Comparison of ENCODE assay signal across 8 cellular contexts in genomic region chr4:337143-337931, GRCh38.
DNase-seq lines count a peak whose midpoint lies in the region; ATAC-seq and TF ChIP-seq lines count a peak whose summit lies in the region.

Gene ZNF141, plus strand, starts transcription at chr4:337814. Its CDS starts 170 bp downstream, at chr4:337984.

- peak within 1 kb of the TSS; percentile 88 to 99 for H3K27ac ChIP-seq in coronary artery
- H3K27ac ChIP-seq in layer of hippocampus (ENCODE audit: low read depth, low read length) = peak within 1 kb of the TSS; percentile 95

- POLR2A ChIA-PET in AG04449 (lab: Yijun Ruan, JAX) = interaction anchor here (1.7 kb wide), 1 partner anchor 137 kb away, joined by 3 read pairs; no protein-coding TSS in a partner anchor

- CTCF ChIA-PET in AG04449 (lab: Yijun Ruan, JAX) = interaction anchor here (0.9 kb wide), 1 partner anchor 9 kb away, joined by 3 read pairs; no protein-coding TSS in a partner anchor

- H3K4me3 ChIP-seq in AG04449 (ENCODE audit: low read depth, low read length) = peak within 1 kb of the TSS; percentile 87
- peak within 1 kb of the TSS; percentile 85 for H3K4me3 ChIP-seq in coronary artery

- ATAC-seq in GM18867 (IDR thresholded peaks at IDR 0.05; ENCODE audit: unreplicated experiment) = peak; percentile 95
- peak; percentile 95 for ATAC-seq in HG03139 (IDR thresholded peaks at IDR 0.05; ENCODE audit: unreplicated experiment)

- DNase-seq in AG04449 (ENCODE audit: low read depth, low spot score) = peak; percentile 88
- peak; percentile 88 for DNase-seq in NCI-H446 treated with DMSO at 0.1 percent for 48 hours (lab: John Stamatoyannopoulos, UW)
- DNase-seq in activated CD4-positive, alpha-beta T cell treated with anti-CD3 and anti-CD28 coated beads, Interleukin-2, amount 50 U/mL, for 1 hour = peak; percentile 85
- DNase-seq in coronary artery (ENCODE audit: low spot score) = peak; percentile 98
- DNase-seq in stimulated activated CD4-positive, alpha-beta T cell treated with anti-CD3 and anti-CD28 coated beads, Interleukin-1b, Interleukin-23, amount 100 ng/mL, for 48 hours = peak; percentile 93

- H3K27me3 ChIP-seq in layer of hippocampus (ENCODE audit: control insufficient read depth, insufficient read depth, low read length) = no peaks in the 10 kb centered on the region

- TF ChIP-seq CTCF in AG04449 (IDR thresholded peaks at IDR 0.05; ENCODE audit: insufficient read depth, low read length, missing control alignments) (no peak), coronary artery (IDR thresholded peaks at IDR 0.05) (no peak)

Comparison
In these comparisons a context has a peak if more than half of its experiments do, and no peak if none do; other contexts are left out.
1. Peak in every context shown above with its lines: DNase-seq, ATAC-seq, H3K4me3 ChIP-seq and H3K27ac ChIP-seq.